In the genomic region with DNA sequence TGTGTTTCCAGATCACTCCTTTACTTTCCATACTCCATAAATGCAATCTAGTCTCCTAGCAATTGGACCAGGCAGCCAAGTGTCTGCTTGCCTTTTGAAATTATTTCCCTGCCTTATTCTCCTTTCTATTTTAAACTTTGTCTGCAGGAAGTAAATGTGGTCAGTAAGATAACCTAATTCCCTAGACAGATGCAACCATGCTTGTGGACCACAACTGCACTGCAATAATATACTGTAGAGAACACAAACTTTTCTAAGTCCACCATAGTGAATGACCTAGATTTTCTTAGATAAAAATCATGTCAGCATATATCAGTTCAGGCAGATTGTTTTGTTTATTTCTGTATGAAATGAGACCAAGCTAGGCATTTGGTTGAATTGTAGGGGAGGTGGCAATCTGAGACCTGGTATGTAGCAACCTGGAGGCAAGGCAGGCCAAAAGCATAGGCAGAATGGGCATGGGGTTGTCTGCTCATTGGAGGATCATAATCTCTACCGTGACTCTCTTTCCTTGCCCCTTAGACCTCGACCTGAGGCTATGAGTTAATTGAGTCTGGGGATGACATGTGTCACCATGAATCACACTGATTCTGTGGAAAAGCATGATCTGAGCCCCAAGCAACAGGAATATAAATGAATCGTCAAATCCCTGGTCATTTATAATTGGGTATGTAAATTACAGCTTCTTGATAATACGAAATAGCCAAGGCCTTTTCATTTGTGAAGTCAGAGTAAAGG, we compare ENCODE assay signal across 19 cellular contexts. TPM values are rescaled to one million over a fixed set of nuclear protein-coding genes. Genes with fewer than 3 reads are reported as not detected.
DNase-seq lines count a peak whose midpoint lies in the region; ATAC-seq, FAIRE-seq and TF ChIP-seq lines count a peak whose summit lies in the region.
"Had no signal": no experiment of that assay in that cellular context is flagged by ENCODE, and none has a peak within 500 bp of the region (broad histone marks: within the 10 kb centered on the region; RNA-seq: fewer than 3 reads in every experiment).

No MANE protein-coding gene starts in this region.

- CTCF ChIA-PET in MCF 10A (lab: Yijun Ruan, JAX) (interaction anchor here (1.4 to 2.2 kb wide), 3 partner anchors 16 to 115 kb away, joined by 5 to 15 read pairs (median 5); no protein-coding TSS in a partner anchor), PC-9 (lab: Charles Lee) (no interaction called here), endothelial cell of umbilical vein (lab: Charles Lee) (interaction anchor here (1.0 to 1.1 kb wide), 2 partner anchors 32 to 1410 kb away, joined by 3 read pairs; no protein-coding TSS in a partner anchor)

- H3K9me3 Mint-ChIP-seq in MCF 10A (ENCODE audit: unreplicated experiment): no peaks in the 10 kb centered on the region
- no peaks in the 10 kb centered on the region for H3K9me3 Mint-ChIP-seq in stimulated activated memory B cell treated with anti-CD40 and anti-IgM and Interleukin-4, amounts not matched to agents 10 μg/mL and 1 μg/mL and 100 μg/mL, for 72 hours
- H3K9me3 Mint-ChIP-seq: activated CD8-positive, alpha-beta T cell treated with anti-CD3 and anti-CD28 coated beads for 36 hours; activated T-helper 2 cell treated with anti-CD3 and anti-CD28 coated beads, Interferon-gamma antibody, Interleukin-2, Interleukin-4, amounts not matched to agents 10 μg/mL and 5 μg/mL and 100 μg/mL, durations not matched to agents 14 hours and 24 hours and 36 hours had no signal

- dilution Hi-C loops in endothelial cell of umbilical vein (cut with MboI; ENCODE audit: extremely low pct_ligation_motif_present, low sequenced_read_pairs): no loop called here

- H3K9ac ChIP-seq in endothelial cell of umbilical vein (replicated peaks; ENCODE audit: extremely low read depth, insufficient read depth, low read length): no peak overlapping the region

- H3K4me1 Mint-ChIP-seq in MCF 10A (ENCODE audit: insufficient read depth, unreplicated experiment): peaks cover 36% of the 10 kb centered on the region
- H3K4me1 Mint-ChIP-seq in stimulated activated memory B cell treated with anti-CD40 and anti-IgM and Interleukin-4, amounts not matched to agents 10 μg/mL and 1 μg/mL and 100 μg/mL, for 72 hours: peaks cover 8% of the 10 kb centered on the region

- H3K36me3 Mint-ChIP-seq in MCF 10A (ENCODE audit: insufficient read depth, unreplicated experiment): no peaks in the 10 kb centered on the region
- H3K36me3 Mint-ChIP-seq in stimulated activated memory B cell treated with anti-CD40 and anti-IgM and Interleukin-4, amounts not matched to agents 10 μg/mL and 1 μg/mL and 100 μg/mL, for 72 hours: no peaks in the 10 kb centered on the region
- H3K36me3 Mint-ChIP-seq: CD4-positive, alpha-beta memory T cell had no signal

- H3K27me3 ChIP-seq in breast epithelium (no peaks in the 10 kb centered on the region), PC-9 (ENCODE audit: insufficient read depth, low read depth) (no peaks in the 10 kb centered on the region), endothelial cell of umbilical vein (ENCODE audit: control insufficient read depth in 2 of 2, insufficient read depth in 2 of 2, low read length in 2 of 2) (peaks cover 2% of the 10 kb centered on the region in 2 experiments), stomach (no peaks in the 10 kb centered on the region)
- H3K27me3 ChIP-seq: dorsolateral prefrontal cortex had no signal

- no peak overlapping the region for H3K4me2 ChIP-seq in PC-9
- no peak overlapping the region for H3K4me2 ChIP-seq in endothelial cell of umbilical vein (ENCODE audit: insufficient read depth, low read length)

- no peaks in the 10 kb centered on the region for H3K36me3 ChIP-seq in breast epithelium
- no peaks in the 10 kb centered on the region for H3K36me3 ChIP-seq in PC-9 (ENCODE audit: low read depth)
- no peaks in the 10 kb centered on the region for H3K36me3 ChIP-seq in endothelial cell of umbilical vein (ENCODE audit: control insufficient read depth in 2 of 2, extremely low read depth in 1 of 2, insufficient read depth in 2 of 2, low read length in 2 of 2)
- H3K36me3 ChIP-seq in stomach: no peaks in the 10 kb centered on the region
- H3K36me3 ChIP-seq: lower lobe of right lung had no signal

- no peak for TF ChIP-seq EP300 in stomach (IDR thresholded peaks at IDR 0.05)

- H3K4me1 ChIP-seq in breast epithelium (no peaks in the 10 kb centered on the region), PC-9 (replicated peaks; ENCODE audit: insufficient read depth) (peaks cover 19% of the 10 kb centered on the region), endothelial cell of umbilical vein (ENCODE audit: control insufficient read depth, extremely low read depth, insufficient read depth, low read length) (peaks cover 8% of the 10 kb centered on the region), stomach (no peaks in the 10 kb centered on the region)
- H3K4me1 ChIP-seq: lower lobe of right lung had no signal

- BruUV-seq in MCF 10A (replicated peaks; lab: Mats Ljungman, UMichigan): no TSS peak
- BruUV-seq in PC-9 (replicated peaks; lab: Mats Ljungman, UMichigan): no TSS peak
- no TSS peak for BruUV-seq in endothelial cell of umbilical vein (replicated peaks; lab: Mats Ljungman, UMichigan)

- H3K79me2 ChIP-seq in PC-9 (ENCODE audit: low read depth) (no peaks in the 10 kb centered on the region), endothelial cell of umbilical vein (ENCODE audit: control insufficient read depth, insufficient read depth, low read length) (no peaks in the 10 kb centered on the region)

- H3K9me3 ChIP-seq in breast epithelium: no peaks in the 10 kb centered on the region
- H3K9me3 ChIP-seq in PC-9 (ENCODE audit: insufficient read depth, low read depth): no peaks in the 10 kb centered on the region; the same call in 1 of the 2 replicates
- H3K9me3 ChIP-seq in endothelial cell of umbilical vein (replicated peaks; ENCODE audit: control insufficient read depth, insufficient read depth, low read length): no peaks in the 10 kb centered on the region
- H3K9me3 ChIP-seq in stomach: no peaks in the 10 kb centered on the region
- H3K9me3 ChIP-seq: lower lobe of right lung had no signal

- no peak overlapping the region for H3K27ac Mint-ChIP-seq in MCF 10A (ENCODE audit: low read depth, unreplicated experiment)
- H3K27ac Mint-ChIP-seq in stimulated activated memory B cell treated with anti-CD40 and anti-IgM and Interleukin-4, amounts not matched to agents 10 μg/mL and 1 μg/mL and 100 μg/mL, for 72 hours: no peak overlapping the region
- H3K27ac Mint-ChIP-seq: activated CD8-positive, alpha-beta T cell treated with anti-CD3 and anti-CD28 coated beads for 36 hours; activated T-helper 2 cell treated with anti-CD3 and anti-CD28 coated beads, Interferon-gamma antibody, Interleukin-2, Interleukin-4, amounts not matched to agents 10 μg/mL and 5 μg/mL and 100 μg/mL, durations not matched to agents 14 hours and 24 hours and 36 hours; T-helper 17 cell had no signal

- H4K20me1 ChIP-seq in PC-9 (ENCODE audit: insufficient read depth) (no peaks in the 10 kb centered on the region), endothelial cell of umbilical vein (replicated peaks; ENCODE audit: control insufficient read depth, extremely low read depth, insufficient read depth, low read length) (no peaks in the 10 kb centered on the region)

- 50 to 76% (median 73%) methylated on average over 4 of the region's 4 CpGs for WGBS in stomach, 5 donors

- no peaks in the 10 kb centered on the region for H3K9me2 ChIP-seq in PC-9 (ENCODE audit: insufficient read depth)

- no peak overlapping the region for H3K4me3 Mint-ChIP-seq in MCF 10A (ENCODE audit: unreplicated experiment)
- no peak overlapping the region for H3K4me3 Mint-ChIP-seq in stimulated activated memory B cell treated with anti-CD40 and anti-IgM and Interleukin-4, amounts not matched to agents 10 μg/mL and 1 μg/mL and 100 μg/mL, for 72 hours
- H3K4me3 Mint-ChIP-seq: activated CD8-positive, alpha-beta T cell treated with anti-CD3 and anti-CD28 coated beads for 36 hours; CD4-positive, alpha-beta memory T cell; T-helper 17 cell had no signal

- no peak overlapping the region for H3K27ac ChIP-seq in breast epithelium
- no peak overlapping the region for H3K27ac ChIP-seq in PC-9
- H3K27ac ChIP-seq in endothelial cell of umbilical vein (ENCODE audit: insufficient read depth, low read depth, low read length): no peak overlapping the region
- H3K27ac ChIP-seq in stomach: no peak overlapping the region
- H3K27ac ChIP-seq: dorsolateral prefrontal cortex, lower lobe of right lung had no signal

- no peaks in the 10 kb centered on the region for H3K9me1 ChIP-seq in endothelial cell of umbilical vein (replicated peaks; ENCODE audit: control insufficient read depth, extremely low read depth, insufficient read depth, low read length)

- intact Hi-C loops in MCF 10A (cut with micrococcal nuclease) (no loop called here), breast epithelium (cut with DNase I; ENCODE audit: low total_unique reads) (no loop called here), PC-9 (cut with micrococcal nuclease; ENCODE audit: unreplicated experiment) (no loop called here), endothelial cell of umbilical vein (cut with micrococcal nuclease) (no loop called here), stomach (cut with DNase I; ENCODE audit: low total_unique reads) (no loop called here)

- TF ChIP-seq CTCF in MCF 10A (IDR thresholded peaks at IDR 0.05; ENCODE audit: unreplicated experiment) (no peak), breast epithelium (IDR thresholded peaks at IDR 0.05) (no peak), PC-9 (conservative IDR thresholded peaks at IDR 0.05) (no peak), endothelial cell of umbilical vein (IDR thresholded peaks at IDR 0.05; ENCODE audit: extremely low read depth in 1 of 2, insufficient read depth in 1 of 2, low read depth in 1 of 2, low read length in 2 of 2) (no peak), stomach (IDR thresholded peaks at IDR 0.05) (no peak), omental fat pad (IDR thresholded peaks at IDR 0.05) (no peak)

- POLR2A ChIA-PET in MCF 10A (lab: Yijun Ruan, JAX) (interaction anchor here (1.1 to 3.0 kb wide), 2 partner anchors 8 to 48 kb away, joined by 6 to 15 read pairs; no protein-coding TSS in a partner anchor), PC-9 (lab: Charles Lee; ENCODE audit: unreplicated experiment) (interaction anchor here (0.6 to 0.7 kb wide), 4 partner anchors 50 to 804 kb away, joined by 3 to 9 read pairs (median 3); no protein-coding TSS in a partner anchor), endothelial cell of umbilical vein (lab: Charles Lee) (no interaction called here)

- H2AFZ ChIP-seq in PC-9: peak overlapping the region; percentile 42; the same call in 1 of the 2 replicates
- H2AFZ ChIP-seq in endothelial cell of umbilical vein (ENCODE audit: low read depth, low read length): no peak overlapping the region

- TF ChIP-seq POLR2A in breast epithelium (IDR thresholded peaks at IDR 0.05) (no peak), endothelial cell of umbilical vein (IDR thresholded peaks at IDR 0.05; ENCODE audit: low read depth, low read length) (no peak), stomach (IDR thresholded peaks at IDR 0.05) (no peak)

- FAIRE-seq in endothelial cell of umbilical vein (lab: Jason Lieb, UNC): no peak
- FAIRE-seq: GM18507 had no signal

- H3K4me3 ChIP-seq in breast epithelium (no peak overlapping the region), PC-9 (no peak overlapping the region), endothelial cell of umbilical vein (replicated peaks in 1 of 3; ENCODE audit: insufficient read depth in 1 of 3, low read depth in 1 of 3, low read length in 3 of 3) (no peak overlapping the region), stomach (no peak overlapping the region)
- H3K4me3 ChIP-seq: dorsolateral prefrontal cortex, lower lobe of right lung had no signal

- no peaks in the 10 kb centered on the region; the same call in 1 of the 2 replicates for H3F3A ChIP-seq in PC-9 (ENCODE audit: insufficient read depth, low read depth)

- no peak for ATAC-seq in stimulated activated memory B cell treated with anti-CD40 and anti-IgM and Interleukin-4, amounts not matched to agents 10 μg/mL and 1 μg/mL and 100 μg/mL, for 72 hours
- no peak for ATAC-seq in omental fat pad (ENCODE audit: low FRiP score)
- ATAC-seq: activated CD8-positive, alpha-beta T cell treated with anti-CD3 and anti-CD28 coated beads for 36 hours; lower lobe of right lung; T-helper 17 cell had no signal

- DNase-seq in MCF 10A (ENCODE audit: unreplicated experiment): peak; percentile 18
- DNase-seq in breast epithelium (ENCODE audit: low spot score in 2 of 2): no peak
- no peak for DNase-seq in PC-9
- DNase-seq in endothelial cell of umbilical vein (ENCODE audit: low read depth, low spot score): peak; percentile 17
- DNase-seq in stomach: no peak
- DNase-seq in activated CD4-positive, alpha-beta T cell treated with anti-CD3 and anti-CD28 coated beads for 48 hours: no peak
- DNase-seq in omental fat pad (ENCODE audit: low spot score): no peak
- DNase-seq: activated CD8-positive, alpha-beta T cell treated with anti-CD3 and anti-CD28 coated beads for 36 hours; CD4-positive, alpha-beta memory T cell; dorsolateral prefrontal cortex; H7; lower lobe of right lung; NCI-H1092; T-helper 17 cell had no signal

- no peaks in the 10 kb centered on the region for H3K27me3 Mint-ChIP-seq in MCF 10A (ENCODE audit: insufficient read depth, unreplicated experiment)
- H3K27me3 Mint-ChIP-seq in stimulated activated memory B cell treated with anti-CD40 and anti-IgM and Interleukin-4, amounts not matched to agents 10 μg/mL and 1 μg/mL and 100 μg/mL, for 72 hours: no peaks in the 10 kb centered on the region
- H3K27me3 Mint-ChIP-seq: activated CD8-positive, alpha-beta T cell treated with anti-CD3 and anti-CD28 coated beads for 36 hours had no signal

RNA-seq across cellular contexts. Expression of a gene that starts 20.7 kb away (rescaled TPM):
- total RNA-seq in MCF 10A (2022) (not detected in 2 replicates), breast epithelium (under 1 TPM in 1 of 3 donors, not detected in 2; 0.16 TPM), PC-9 (2021) (not detected in 2 replicates), endothelial cell of umbilical vein (not detected in 2 replicates), stomach (not detected), omental fat pad (under 1 TPM in 1 of 4 donors, not detected in 3; 0.32 TPM)
- polyA plus RNA-seq in endothelial cell of umbilical vein (0.05 TPM in 1 of 2 replicates, not detected in the other), stomach (not detected)
- not detected in 2 replicates for polyA plus RNA-seq in endothelial cell of umbilical vein (2011; cell fraction: cytosol; rRNA removed)
- polyA plus RNA-seq in endothelial cell of umbilical vein (2011; cell fraction: nucleus; rRNA removed): 0.08 and 0.14 TPM in 2 replicates
- polyA plus RNA-seq in endothelial cell of umbilical vein (2012): not detected in 2 replicates
- not detected in 2 replicates for polyA minus RNA-seq in endothelial cell of umbilical vein
- polyA minus RNA-seq in endothelial cell of umbilical vein (2011; cell fraction: cytosol; rRNA and poly(A)+ RNA removed): not detected
- polyA minus RNA-seq in endothelial cell of umbilical vein (2011; cell fraction: nucleus; rRNA and poly(A)+ RNA removed): not detected in 2 replicates
- total RNA-seq: A172; activated CD8-positive, alpha-beta T cell treated with anti-CD3 and anti-CD28 coated beads for 36 hours; H7; lower lobe of right lung; skeletal muscle tissue had no signal
- polyA plus RNA-seq: CD4-positive, alpha-beta memory T cell had no signal

RNA-seq across cellular contexts. Expression of a gene that starts 26.9 kb away (rescaled TPM):
- total RNA-seq in MCF 10A (2022): not detected in 2 replicates
- not detected for total RNA-seq in breast epithelium
- not detected in 2 replicates for total RNA-seq in PC-9 (2021)
- total RNA-seq in endothelial cell of umbilical vein: not detected in 2 replicates
- not detected in 2 replicates for polyA plus RNA-seq in endothelial cell of umbilical vein
- not detected in 2 replicates for polyA plus RNA-seq in endothelial cell of umbilical vein (2011; cell fraction: cytosol; rRNA removed)
- not detected in 2 replicates for polyA plus RNA-seq in endothelial cell of umbilical vein (2011; cell fraction: nucleus; rRNA removed)
- polyA plus RNA-seq in endothelial cell of umbilical vein (2012): not detected in 2 replicates
- not detected in 2 replicates for polyA minus RNA-seq in endothelial cell of umbilical vein
- polyA minus RNA-seq in endothelial cell of umbilical vein (2011; cell fraction: cytosol; rRNA and poly(A)+ RNA removed): not detected
- polyA minus RNA-seq in endothelial cell of umbilical vein (2011; cell fraction: nucleus; rRNA and poly(A)+ RNA removed): not detected in 2 replicates
- total RNA-seq in stomach: not detected
- not detected for polyA plus RNA-seq in stomach
- total RNA-seq in omental fat pad: not detected
- total RNA-seq: A172; activated CD8-positive, alpha-beta T cell treated with anti-CD3 and anti-CD28 coated beads for 36 hours; activated T-helper 2 cell treated with anti-CD3 and anti-CD28 coated beads, Interferon-gamma antibody, Interleukin-2, Interleukin-4, amounts not matched to agents 10 μg/mL and 5 μg/mL and 100 μg/mL, durations not matched to agents 14 hours and 24 hours and 36 hours; CD4-positive, alpha-beta memory T cell; dorsolateral prefrontal cortex; H7; lower lobe of right lung; skeletal muscle tissue; T-helper 17 cell had no signal
- polyA plus RNA-seq: CD4-positive, alpha-beta memory T cell had no signal

Comparison
In these comparisons a context has a peak if more than half of its experiments do, and no peak if none do; other contexts are left out.
1. DNase-seq: peak in MCF 10A (single experiment) and endothelial cell of umbilical vein (single experiment); none in breast epithelium (0 of 2), PC-9 (0 of 2), stomach (single experiment), activated CD4-positive, alpha-beta T cell treated with anti-CD3 and anti-CD28 coated beads for 48 hours (single experiment) and omental fat pad (single experiment).